ENCODE assay signal across 24 cellular contexts in the genomic region with DNA sequence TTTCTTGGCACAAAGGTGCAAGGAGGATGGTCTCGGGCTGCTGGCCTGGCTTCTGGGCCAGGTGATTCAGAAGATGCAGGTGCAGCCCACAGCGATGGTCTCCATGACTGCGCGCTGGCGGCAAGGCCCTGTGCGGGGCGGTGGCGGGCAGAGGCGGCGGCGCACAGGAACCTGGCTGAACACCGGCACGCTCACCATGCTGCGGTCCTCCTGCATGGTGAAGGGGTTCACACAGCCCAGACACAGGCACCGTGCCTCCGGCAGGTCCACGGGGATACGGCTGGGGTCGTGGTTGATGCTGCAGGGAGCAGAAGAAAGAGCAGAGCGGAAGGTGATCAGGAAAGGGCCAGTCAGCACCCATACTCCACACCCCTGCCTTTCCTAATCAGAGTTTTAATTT. TPM values are rescaled to one million over a fixed set of nuclear protein-coding genes. Genes with fewer than 3 reads are reported as not detected.
DNase-seq lines count a peak whose midpoint lies in the region; ATAC-seq and TF ChIP-seq lines count a peak whose summit lies in the region.
"Had no signal": no experiment of that assay in that cellular context is flagged by ENCODE, and none has a peak within 500 bp of the region (broad histone marks: within the 10 kb centered on the region; RNA-seq: fewer than 3 reads in every experiment).

No MANE protein-coding gene starts in this region.

- ATAC-seq in RWPE2 (ENCODE audit: low read depth) (no peak), thoracic aorta (ENCODE audit: insufficient number of reproducible peaks, low FRiP score, low read depth) (no peak), GM19328 (IDR thresholded peaks at IDR 0.05; ENCODE audit: unreplicated experiment) (no peak)

- no peaks in the 10 kb centered on the region for H3K9me3 Mint-ChIP-seq in nephron
- H3K9me3 Mint-ChIP-seq in activated CD4-positive, alpha-beta memory T cell treated with anti-CD3 and anti-CD28 coated beads for 36 hours, result no peaks in the 10 kb centered on the region
- H3K9me3 Mint-ChIP-seq: CD4-positive, CD25-positive, alpha-beta regulatory T cell had no signal

- H3K9me3 ChIP-seq in RWPE2 (ENCODE audit: severe bottlenecking), result no peaks in the 10 kb centered on the region
- H3K9me3 ChIP-seq in esophagus muscularis mucosa, result no peaks in the 10 kb centered on the region
- no peaks in the 10 kb centered on the region for H3K9me3 ChIP-seq in thoracic aorta
- H3K9me3 ChIP-seq: BLaER1 had no signal

- CTCF ChIA-PET in activated CD4-positive, alpha-beta memory T cell treated with anti-CD3 and anti-CD28 coated beads for 36 hours (lab: Charles Lee), result interaction anchor here (2.5 to 9.4 kb wide), 4 partner anchors 8 to 191 kb away, joined by 8 to 289 read pairs (median 26); no protein-coding TSS in a partner anchor

- TF ChIP-seq CTCF in RWPE2 (IDR thresholded peaks at IDR 0.05; ENCODE audit: poor library complexity, severe bottlenecking) (no peak), esophagus muscularis mucosa (IDR thresholded peaks at IDR 0.05) (no peak), nephron (IDR thresholded peaks at IDR 0.05; ENCODE audit: unreplicated experiment in 3 of 3) (no peak), thoracic aorta (IDR thresholded peaks at IDR 0.05) (no peak)

- WGBS in esophagus muscularis mucosa, result 95% methylated on average over 19 of the region's 20 CpGs

- TF ChIP-seq EP300 in esophagus muscularis mucosa (IDR thresholded peaks at IDR 0.05), result no peak

- no peaks in the 10 kb centered on the region for H3K4me1 ChIP-seq in RWPE2 (ENCODE audit: insufficient read depth, poor library complexity, severe bottlenecking)
- H3K4me1 ChIP-seq in esophagus muscularis mucosa, result peaks cover 13 to 67% (median 54%) of the 10 kb centered on the region in 4 donors
- peaks cover 21 to 63% of the 10 kb centered on the region in 2 donors for H3K4me1 ChIP-seq in thoracic aorta (ENCODE audit: control insufficient read depth in 1 of 2, low read depth in 2 of 2)

- DNase-seq in RWPE2 (ENCODE audit: low spot score) (peak; percentile 60), esophagus muscularis mucosa (ENCODE audit: extremely low spot score) (no peak), thoracic aorta (ENCODE audit: low spot score) (no peak), SKM-1 treated with dmso at 0.1 percent for 144 hours (lab: John Stamatoyannopoulos, UW; ENCODE audit: unreplicated experiment) (no peak)
- DNase-seq in activated CD4-positive, alpha-beta memory T cell treated with anti-CD3 and anti-CD28 coated beads for 36 hours, result no peak
- DNase-seq: CD4-positive, CD25-positive, alpha-beta regulatory T cell; DMS153; DND-41; GM23248; HCEC 1CT; NCI-H1092; NCI-H1417 treated with DMSO at 0.1 percent for 48 hours; NCI-H1694 treated with DMSO at 0.1 percent for 48 hours; NCI-H2081; NCI-H2227 treated with DMSO at 0.1 percent for 48 hours; NCI-H69; RPMI8226; SHP77 treated with DMSO at 0.1 percent for 48 hours had no signal

- peaks cover 12% of the 10 kb centered on the region for H3K27me3 Mint-ChIP-seq in nephron (ENCODE audit: low read depth)
- H3K27me3 Mint-ChIP-seq in activated CD4-positive, alpha-beta memory T cell treated with anti-CD3 and anti-CD28 coated beads for 36 hours, result no peaks in the 10 kb centered on the region
- H3K27me3 Mint-ChIP-seq: CD4-positive, CD25-positive, alpha-beta regulatory T cell had no signal

- POLR2A ChIA-PET in activated CD4-positive, alpha-beta memory T cell treated with anti-CD3 and anti-CD28 coated beads for 36 hours (lab: Charles Lee), result no interaction called here

- no peaks in the 10 kb centered on the region for H3K36me3 Mint-ChIP-seq in nephron (ENCODE audit: low read depth)
- H3K36me3 Mint-ChIP-seq in activated CD4-positive, alpha-beta memory T cell treated with anti-CD3 and anti-CD28 coated beads for 36 hours, result no peaks in the 10 kb centered on the region

- no peak overlapping the region for H3K4me3 ChIP-seq in RWPE2 (ENCODE audit: severe bottlenecking)
- no peak overlapping the region for H3K4me3 ChIP-seq in esophagus muscularis mucosa
- no peak overlapping the region for H3K4me3 ChIP-seq in thoracic aorta
- H3K4me3 ChIP-seq: BLaER1, GM23248 had no signal

- H3K27me3 ChIP-seq in RWPE2 (ENCODE audit: insufficient read depth, poor library complexity, severe bottlenecking), result no peaks in the 10 kb centered on the region
- no peaks in the 10 kb centered on the region for H3K27me3 ChIP-seq in esophagus muscularis mucosa
- no peaks in the 10 kb centered on the region for H3K27me3 ChIP-seq in thoracic aorta (replicated peaks; ENCODE audit: insufficient read depth)
- H3K27me3 ChIP-seq: BLaER1 had no signal

- no peak for TF ChIP-seq POLR2A in esophagus muscularis mucosa (IDR thresholded peaks at IDR 0.05; ENCODE audit: low read depth)

- peak overlapping the region in 1 of 3 experiments; percentile 55 for H3K27ac Mint-ChIP-seq in nephron
- H3K27ac Mint-ChIP-seq in activated CD4-positive, alpha-beta memory T cell treated with anti-CD3 and anti-CD28 coated beads for 36 hours, result no peak overlapping the region
- H3K27ac Mint-ChIP-seq: CD4-positive, CD25-positive, alpha-beta regulatory T cell had no signal

- H3K36me3 ChIP-seq in RWPE2 (ENCODE audit: low read depth), result no peaks in the 10 kb centered on the region
- no peaks in the 10 kb centered on the region for H3K36me3 ChIP-seq in esophagus muscularis mucosa
- no peaks in the 10 kb centered on the region for H3K36me3 ChIP-seq in thoracic aorta

- intact Hi-C loops in esophagus muscularis mucosa (cut with DNase I), result no loop called here
- intact Hi-C loops in activated CD4-positive, alpha-beta memory T cell treated with anti-CD3 and anti-CD28 coated beads for 36 hours (cut with micrococcal nuclease), result no loop called here

- peaks cover 56% of the 10 kb centered on the region for H3K4me1 Mint-ChIP-seq in nephron
- no peaks in the 10 kb centered on the region for H3K4me1 Mint-ChIP-seq in activated CD4-positive, alpha-beta memory T cell treated with anti-CD3 and anti-CD28 coated beads for 36 hours (ENCODE audit: low read depth)

- peak overlapping the region in 2 of 3 experiments; percentile 17 to 45 for H3K4me3 Mint-ChIP-seq in nephron
- no peak overlapping the region for H3K4me3 Mint-ChIP-seq in activated CD4-positive, alpha-beta memory T cell treated with anti-CD3 and anti-CD28 coated beads for 36 hours
- H3K4me3 Mint-ChIP-seq: CD4-positive, CD25-positive, alpha-beta regulatory T cell had no signal

- H3K27ac ChIP-seq in RWPE2 (ENCODE audit: poor library complexity, severe bottlenecking) (no peak overlapping the region), esophagus muscularis mucosa (replicated peaks in 1 of 4) (peak overlapping the region; percentile 44 to 97 (median 72)), thoracic aorta (peak overlapping the region; percentile 81 to 94)
- H3K27ac ChIP-seq: BLaER1, GM23248, HL-60 had no signal

RNA-seq across cellular contexts. Expression of a gene that starts 4.8 kb away (rescaled TPM):
- total RNA-seq in esophagus muscularis mucosa (10 to 100 TPM in 2 of 4 donors, 1 to 10 TPM in 2; 2.5 to 20.3 (median 8.0) TPM), thoracic aorta (1 to 10 TPM; 1.9 to 7.1 TPM)
- not detected for total RNA-seq in activated CD4-positive, alpha-beta memory T cell treated with anti-CD3 and anti-CD28 coated beads for 36 hours
- total RNA-seq: CD4-positive, CD25-positive, alpha-beta regulatory T cell; GM23248; HT-29; NCI-H460 had no signal

RNA-seq across cellular contexts. Expression of a gene that starts 16.5 kb away (rescaled TPM):
- total RNA-seq in esophagus muscularis mucosa (1 to 10 TPM; 4.0 to 5.8 (median 4.7) TPM), thoracic aorta (1 to 10 TPM; 7.3 to 7.8 TPM)
- 10 to 100 TPM; 21.8 to 24.0 TPM for total RNA-seq in activated CD4-positive, alpha-beta memory T cell treated with anti-CD3 and anti-CD28 coated beads for 36 hours

RNA-seq across cellular contexts. Expression of a gene that starts 29.0 kb away (rescaled TPM):
- 10 to 100 TPM in 1 of 4 donors, 1 to 10 TPM in 3; 7.8 to 14.9 (median 8.7) TPM for total RNA-seq in esophagus muscularis mucosa
- total RNA-seq in thoracic aorta, result 1 to 10 TPM; 7.9 to 9.7 TPM
- 10 to 100 TPM; 32.9 to 37.2 TPM for total RNA-seq in activated CD4-positive, alpha-beta memory T cell treated with anti-CD3 and anti-CD28 coated beads for 36 hours
